Comparison of ENCODE assay signal across 8 cellular contexts in the genomic region with DNA sequence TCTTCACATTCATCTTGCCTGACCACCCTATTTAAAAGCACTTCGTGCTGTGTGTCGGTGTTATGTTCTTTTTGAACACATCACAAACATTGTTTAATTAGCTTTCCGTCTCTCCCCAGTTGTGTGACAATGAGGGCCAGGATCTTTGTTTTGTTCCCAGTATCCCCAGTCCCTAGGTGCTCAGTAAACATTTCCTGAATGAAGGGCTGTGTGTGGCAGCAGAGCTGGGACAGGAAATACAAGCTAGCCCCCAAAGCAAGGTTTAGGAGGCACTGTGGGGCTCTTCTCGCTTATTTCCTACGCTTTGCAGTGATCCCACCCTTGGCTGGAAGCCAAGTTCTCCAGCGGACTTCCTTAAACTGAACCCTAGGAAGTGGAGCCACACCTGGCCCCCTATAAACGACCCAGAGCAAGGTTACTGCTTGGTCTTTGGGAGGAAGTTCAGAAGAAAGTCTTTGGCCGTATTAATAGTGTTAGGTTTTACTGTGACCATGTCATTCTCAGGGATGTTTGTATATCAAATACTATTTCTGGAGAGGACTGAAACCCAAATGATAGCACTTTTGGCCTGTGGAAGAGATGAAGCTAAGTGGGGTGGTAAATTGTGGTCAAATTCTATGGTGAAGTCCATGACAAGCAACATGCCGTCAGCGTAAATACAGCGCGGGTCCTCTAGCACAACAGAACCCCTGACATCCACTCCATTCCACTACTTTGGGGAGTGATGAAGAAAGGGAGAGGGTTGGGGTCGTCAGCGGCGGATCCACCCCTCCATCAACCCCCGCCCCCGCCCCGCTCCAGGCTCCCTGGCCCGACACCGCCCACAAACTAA. TPM values are rescaled to one million over a fixed set of nuclear protein-coding genes. Genes with fewer than 3 reads are reported as not detected.
DNase-seq lines count a peak whose midpoint lies in the region; ATAC-seq and TF ChIP-seq lines count a peak whose summit lies in the region.

No MANE protein-coding gene starts in this region.

- no peak overlapping the region for H3K18ac ChIP-seq in mesendoderm (ENCODE audit: low read length)

- H2BK120ac ChIP-seq in mesendoderm (ENCODE audit: low read depth, low read length) = no peak overlapping the region

- H3K9ac ChIP-seq in mesendoderm (ENCODE audit: low read length) = peak overlapping the region; percentile 43

- H3K4me1 ChIP-seq in left ventricle myocardium inferior (peaks cover 41% of the 10 kb centered on the region), ascending aorta (no peaks in the 10 kb centered on the region), mesendoderm (ENCODE audit: control insufficient read depth, low read depth, low read length) (peaks cover 2% of the 10 kb centered on the region), urinary bladder (ENCODE audit: insufficient read depth) (no peaks in the 10 kb centered on the region)

- DNase-seq in left ventricle myocardium inferior = no peak
- no peak for DNase-seq in left ventricle myocardium superior
- DNase-seq in ascending aorta (ENCODE audit: low spot score in 2 of 2) = no peak
- no peak for DNase-seq in mesendoderm
- no peak for DNase-seq in hippocampal formation (lab: John Stamatoyannopoulos, UW)
- DNase-seq in DMS114 treated with DMSO at 0.1 percent for 48 hours (lab: John Stamatoyannopoulos, UW; ENCODE audit: unreplicated experiment) = no peak

- H3K27ac ChIP-seq in left ventricle myocardium inferior (replicated peaks) = peak overlapping the region; percentile 87
- peak overlapping the region; percentile 46 to 66 for H3K27ac ChIP-seq in ascending aorta
- no peak overlapping the region for H3K27ac ChIP-seq in mesendoderm (ENCODE audit: low read depth, low read length)
- no peak overlapping the region for H3K27ac ChIP-seq in urinary bladder (ENCODE audit: low read depth)

- no peaks in the 10 kb centered on the region for H3K79me2 ChIP-seq in mesendoderm (ENCODE audit: control insufficient read depth, insufficient read depth, low read length)

- no peak for ATAC-seq in left ventricle myocardium superior
- no peak for ATAC-seq in GM19328 (IDR thresholded peaks at IDR 0.05; ENCODE audit: unreplicated experiment)

- no peak overlapping the region for H4K5ac ChIP-seq in mesendoderm (ENCODE audit: low read length)

- H3K36me3 ChIP-seq in left ventricle myocardium inferior (peaks cover 7% of the 10 kb centered on the region), ascending aorta (no peaks in the 10 kb centered on the region), mesendoderm (ENCODE audit: control insufficient read depth, insufficient read depth, low read length) (peaks cover 2% of the 10 kb centered on the region), urinary bladder (ENCODE audit: insufficient read depth) (no peaks in the 10 kb centered on the region)

- no peak overlapping the region for H2BK15ac ChIP-seq in mesendoderm (replicated peaks; ENCODE audit: low read depth)

- H3K27me3 ChIP-seq in left ventricle myocardium inferior (ENCODE audit: low read depth) (no peaks in the 10 kb centered on the region), ascending aorta (no peaks in the 10 kb centered on the region), mesendoderm (ENCODE audit: insufficient read depth, low read length, poor library complexity) (no peaks in the 10 kb centered on the region)

- peaks cover 2% of the 10 kb centered on the region for H3K79me1 ChIP-seq in mesendoderm (ENCODE audit: low read length)

- no peak overlapping the region for H3K56ac ChIP-seq in mesendoderm (ENCODE audit: low read length)

- intact Hi-C loops in left ventricle myocardium inferior (cut with micrococcal nuclease) = no loop called here
- intact Hi-C loops in left ventricle myocardium superior (cut with micrococcal nuclease) = no loop called here
- intact Hi-C loops in ascending aorta (cut with DNase I) = loop anchor here (1.0 to 5.0 kb wide), 3 partner anchors 17 to 281 kb away; partner anchors contain the start of genes RPL10A and TEAD3

- no peak overlapping the region for H2AK5ac ChIP-seq in mesendoderm (ENCODE audit: low read length)

- H3K4me3 ChIP-seq in left ventricle myocardium inferior (peak overlapping the region; percentile 78), ascending aorta (peak overlapping the region; percentile 78 to 82), mesendoderm (ENCODE audit: low read length) (no peak overlapping the region), urinary bladder (ENCODE audit: low read depth, low read length) (peak overlapping the region; percentile 60)

- H3K4me2 ChIP-seq in mesendoderm (ENCODE audit: low read length) = peak overlapping the region; percentile 56

- no peak overlapping the region for H3K4ac ChIP-seq in mesendoderm (ENCODE audit: low read depth, low read length)

- no peak for TF ChIP-seq CTCF in left ventricle myocardium inferior (IDR thresholded peaks at IDR 0.05; ENCODE audit: borderline replicate concordance)
- no peak for TF ChIP-seq CTCF in ascending aorta (IDR thresholded peaks at IDR 0.05)

- no peak overlapping the region for H4K8ac ChIP-seq in mesendoderm (ENCODE audit: low read depth, low read length)

- no peak overlapping the region for H3K23ac ChIP-seq in mesendoderm (ENCODE audit: low read length)

- no CpG with 5 or more reads among the region's 20 CpGs for WGBS in mesendoderm (ENCODE audit: extremely low coverage, insufficient coverage, low lambda C conversion rate)
- WGBS in urinary bladder = 11% methylated on average over 20 of the region's 20 CpGs

- no peaks in the 10 kb centered on the region for H3K9me3 ChIP-seq in left ventricle myocardium inferior (replicated peaks)
- H3K9me3 ChIP-seq in ascending aorta = no peaks in the 10 kb centered on the region

- H2BK5ac ChIP-seq in mesendoderm (ENCODE audit: low read length) = no peak overlapping the region

RNA-seq across cellular contexts. Expression of gene FANCE, which starts 0.6 kb away (rescaled TPM):
- total RNA-seq in left ventricle myocardium inferior = 3.7 TPM
- total RNA-seq in left ventricle myocardium superior = 3.8 TPM
- 0.32 TPM for total RNA-seq in ascending aorta
- polyA plus RNA-seq in mesendoderm (2013, experiment 1 of 2) = 6.7 TPM
- polyA plus RNA-seq in mesendoderm (2013, experiment 2 of 2) = 6.7 TPM
- 7.0 TPM for total RNA-seq in urinary bladder
- polyA plus RNA-seq in urinary bladder = 5.0 TPM

RNA-seq across cellular contexts. Expression of gene RPL10A, which starts 16.6 kb away (rescaled TPM):
- total RNA-seq in left ventricle myocardium inferior (552 TPM), left ventricle myocardium superior (560 TPM), ascending aorta (643 TPM), urinary bladder (2,015 TPM)
- polyA plus RNA-seq in mesendoderm (2013, experiment 1 of 2) = 2,328 TPM
- polyA plus RNA-seq in mesendoderm (2013, experiment 2 of 2) = 2,329 TPM
- polyA plus RNA-seq in urinary bladder = 2,572 TPM

RNA-seq across cellular contexts. Expression of gene TEAD3, which starts 45.3 kb away (rescaled TPM):
- total RNA-seq in left ventricle myocardium inferior = 28.0 TPM
- 30.4 TPM for total RNA-seq in left ventricle myocardium superior
- 19.8 TPM for total RNA-seq in ascending aorta
- polyA plus RNA-seq in mesendoderm (2013, experiment 1 of 2) = 37.1 TPM
- 36.3 TPM for polyA plus RNA-seq in mesendoderm (2013, experiment 2 of 2)
- total RNA-seq in urinary bladder = 14.0 TPM
- polyA plus RNA-seq in urinary bladder = 126 TPM

Comparison
In these comparisons a context has a peak if more than half of its experiments do, and no peak if none do; other contexts are left out.
1. H3K27ac ChIP-seq: peak in left ventricle myocardium inferior (single experiment) and ascending aorta (2 of 2); none in mesendoderm (single experiment) and urinary bladder (single experiment).